ENCODE assay signal across 16 cellular contexts in genomic region chr1:190176776-190177175, GRCh38.
DNase-seq lines count a peak whose midpoint lies in the region; ATAC-seq and TF ChIP-seq lines count a peak whose summit lies in the region.
"Had no signal": no experiment of that assay in that cellular context is flagged by ENCODE, and none has a peak within 500 bp of the region (broad histone marks: within the 10 kb centered on the region; RNA-seq: fewer than 3 reads in every experiment).

No MANE protein-coding gene starts in this region.

- H3K4me3 ChIP-seq in SU-DHL-6 (ENCODE audit: insufficient read depth, low read length, poor library complexity, severe bottlenecking) (no peak overlapping the region), fibroblast of mammary gland (ENCODE audit: control insufficient read depth, low read depth, low read length) (no peak overlapping the region), skeletal muscle cell (ENCODE audit: low read depth, low read length) (no peak overlapping the region)
- H3K4me3 ChIP-seq: HAP-1, PC-9 had no signal

- H3K4me2 ChIP-seq in SU-DHL-6 (ENCODE audit: low read depth, low read length, poor library complexity, severe bottlenecking): no peak overlapping the region
- H3K4me2 ChIP-seq: PC-9, SK-N-SH had no signal

- no peaks in the 10 kb centered on the region for H3K9me3 ChIP-seq in SU-DHL-6 (ENCODE audit: insufficient read depth, low read length)
- H3K9me3 ChIP-seq: BE2C, HAP-1, SK-N-SH had no signal

- H3K9me2 ChIP-seq in SU-DHL-6 (replicated peaks; ENCODE audit: insufficient read depth, low read length): no peaks in the 10 kb centered on the region
- H3K9me2 ChIP-seq: SK-N-SH had no signal

- no peak overlapping the region for H3K27ac ChIP-seq in SU-DHL-6 (ENCODE audit: low read depth, low read length)
- H3K27ac ChIP-seq: PC-9 had no signal

- no peaks in the 10 kb centered on the region for H3K27me3 ChIP-seq in SU-DHL-6 (ENCODE audit: low read length)
- H3K27me3 ChIP-seq: BE2C had no signal

- peak; percentile 35 for DNase-seq in HS-5 (ENCODE audit: low read depth)
- DNase-seq in fibroblast of mammary gland (ENCODE audit: low read depth): peak; percentile 1
- peak; percentile 68 for DNase-seq in skeletal muscle cell (ENCODE audit: low read depth)
- no peak for DNase-seq in NCI-H226
- DNase-seq: BE2C; CD8-positive, alpha-beta T cell; NCI-H1092; NCI-H345; PC-9; Right ventricle myocardium superior; SK-N-SH had no signal

- TF ChIP-seq CTCF in SU-DHL-6 (IDR thresholded peaks at IDR 0.05; ENCODE audit: insufficient read depth, low read length, poor library complexity, severe bottlenecking) (no peak), fibroblast of mammary gland (conservative IDR thresholded peaks at IDR 0.05; ENCODE audit: control insufficient read depth, insufficient read depth, low read depth, low read length) (no peak)

- peak overlapping the region; percentile 56 for H2AFZ ChIP-seq in SU-DHL-6 (ENCODE audit: low read depth, low read length, severe bottlenecking)
- H2AFZ ChIP-seq: PC-9 had no signal

- ATAC-seq in GM21367 (IDR thresholded peaks at IDR 0.05; ENCODE audit: unreplicated experiment) (no peak), GM19351 (IDR thresholded peaks at IDR 0.05; ENCODE audit: unreplicated experiment) (no peak), HG03520 (IDR thresholded peaks at IDR 0.05; ENCODE audit: unreplicated experiment) (no peak)
- ATAC-seq: CD8-positive, alpha-beta T cell had no signal

- no peaks in the 10 kb centered on the region for H4K20me1 ChIP-seq in SU-DHL-6 (ENCODE audit: low read depth, low read length)

- H3F3A ChIP-seq in SU-DHL-6 (ENCODE audit: insufficient read depth): no peaks in the 10 kb centered on the region

- no peaks in the 10 kb centered on the region; the same call in 1 of the 2 replicates for H3K36me3 ChIP-seq in SU-DHL-6 (ENCODE audit: low read length)
- H3K36me3 ChIP-seq: BE2C, HAP-1 had no signal

- H3K9ac ChIP-seq in SU-DHL-6 (ENCODE audit: low read length): no peak overlapping the region
- H3K9ac ChIP-seq: SK-N-SH had no signal

- H3K79me2 ChIP-seq in SU-DHL-6 (ENCODE audit: insufficient read depth, low read length): no peaks in the 10 kb centered on the region
